ENCODE assay signal across 9 cellular contexts in the genomic region with DNA sequence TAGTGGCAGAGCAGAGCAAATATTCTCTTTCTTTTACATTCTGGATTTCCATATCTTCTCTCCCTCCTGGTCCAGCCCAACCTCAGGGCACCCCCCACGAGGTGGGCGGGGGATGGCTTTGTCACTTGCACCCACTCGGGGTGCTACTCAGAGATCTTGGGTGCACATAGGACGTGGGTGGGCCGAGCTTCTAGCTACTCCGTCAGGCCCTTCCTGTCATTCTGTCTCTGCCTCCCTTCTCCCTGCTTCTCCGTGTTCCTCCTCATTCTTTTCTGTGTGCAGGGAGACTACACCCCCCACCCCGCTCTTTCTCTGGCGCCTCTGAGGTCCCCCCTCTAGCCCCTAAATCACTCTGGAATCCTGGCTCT. TPM values are rescaled to one million over a fixed set of nuclear protein-coding genes. Genes with fewer than 3 reads are reported as not detected.
A peak's percentile ranks its signal among the peaks of the same experiment; 100 is the strongest.
DNase-seq lines count a peak whose midpoint lies in the region; ATAC-seq and TF ChIP-seq lines count a peak whose summit lies in the region.
"Had no signal": no experiment of that assay in that cellular context is flagged by ENCODE, and none has a peak within 500 bp of the region (broad histone marks: within the 10 kb centered on the region; RNA-seq: fewer than 3 reads in every experiment).

No MANE protein-coding gene starts in this region.

- DNase-seq in heart left ventricle = no peak
- DNase-seq in Right ventricle myocardium superior = no peak
- no peak for DNase-seq in colonic mucosa
- no peak for DNase-seq in vagina (ENCODE audit: extremely low spot score in 2 of 2)
- DNase-seq in activated CD8-positive, alpha-beta T cell treated with anti-CD3 and anti-CD28 coated beads for 36 hours = no peak
- DNase-seq in DMS53 (lab: John Stamatoyannopoulos, UW) = no peak

- H3K9me3 ChIP-seq in heart left ventricle = no peaks in the 10 kb centered on the region
- no peaks in the 10 kb centered on the region for H3K9me3 ChIP-seq in colonic mucosa
- no peaks in the 10 kb centered on the region for H3K9me3 ChIP-seq in muscle layer of colon (ENCODE audit: low read length)
- H3K9me3 ChIP-seq in vagina = no peaks in the 10 kb centered on the region

- POLR2A ChIA-PET in activated CD8-positive, alpha-beta T cell treated with anti-CD3 and anti-CD28 coated beads for 36 hours (lab: Charles Lee) = interaction anchor here (0.8 kb wide), 1 partner anchor 30 kb away, joined by 3 read pairs; no protein-coding TSS in a partner anchor

- H3K36me3 ChIP-seq in heart left ventricle (peaks cover 0 to 60% (median 27%) of the 10 kb centered on the region in 9 donors), colonic mucosa (no peaks in the 10 kb centered on the region), muscle layer of colon (ENCODE audit: insufficient read depth, low read length) (peaks cover 23% of the 10 kb centered on the region), vagina (peaks cover 3 to 18% of the 10 kb centered on the region in 2 donors)

- H3K4me1 ChIP-seq in heart left ventricle (peaks cover 8 to 61% (median 45%) of the 10 kb centered on the region in 12 donors), colonic mucosa (no peaks in the 10 kb centered on the region), muscle layer of colon (ENCODE audit: insufficient read depth, low read length) (peaks cover 38% of the 10 kb centered on the region), vagina (peaks cover 57% of the 10 kb centered on the region)

- TF ChIP-seq POLR2A in heart left ventricle (IDR thresholded peaks at IDR 0.05) = no peak
- no peak for TF ChIP-seq POLR2A in vagina (IDR thresholded peaks at IDR 0.05)

- H3K4me3 Mint-ChIP-seq in activated CD8-positive, alpha-beta T cell treated with anti-CD3 and anti-CD28 coated beads for 36 hours = no peak overlapping the region

- no peak overlapping the region for H3K9ac ChIP-seq in colonic mucosa (ENCODE audit: low read depth in 2 of 2, low read length in 2 of 2)
- H3K9ac ChIP-seq in muscle layer of colon (ENCODE audit: low read length) = no peak overlapping the region

- no peaks in the 10 kb centered on the region for H3K27me3 Mint-ChIP-seq in activated CD8-positive, alpha-beta T cell treated with anti-CD3 and anti-CD28 coated beads for 36 hours

- WGBS in heart left ventricle, 4 donors = 29 to 55% (median 43%) methylated on average over 9 of the region's 9 CpGs

- intact Hi-C loops in heart left ventricle (cut with DNase I) = no loop called here
- intact Hi-C loops in Right ventricle myocardium superior (cut with DNase I) = no loop called here
- intact Hi-C loops in colonic mucosa (cut with DNase I) = no loop called here
- intact Hi-C loops in vagina (cut with DNase I) = no loop called here
- intact Hi-C loops in activated CD8-positive, alpha-beta T cell treated with anti-CD3 and anti-CD28 coated beads for 36 hours (cut with micrococcal nuclease) = no loop called here

- peaks cover 4% of the 10 kb centered on the region for H3K36me3 Mint-ChIP-seq in activated CD8-positive, alpha-beta T cell treated with anti-CD3 and anti-CD28 coated beads for 36 hours (ENCODE audit: low read depth)

- H3K9me3 Mint-ChIP-seq in activated CD8-positive, alpha-beta T cell treated with anti-CD3 and anti-CD28 coated beads for 36 hours = no peaks in the 10 kb centered on the region
- H3K9me3 Mint-ChIP-seq: dendritic cell treated with granulocyte-macrophage colony-stimulating factor and Interleukin-4, amounts not matched to agents 40 ng/mL and 50 ng/mL, for 4 days had no signal

- H3K4me3 ChIP-seq in heart left ventricle (peak overlapping the region in 9 of 12 donors; percentile 10 to 45 (median 30)), colonic mucosa (no peak overlapping the region), muscle layer of colon (ENCODE audit: low read depth in 1 of 2, low read length in 2 of 2) (peak overlapping the region; percentile 24 to 45), vagina (peak overlapping the region; percentile 34 to 42)

- peaks cover 17% of the 10 kb centered on the region for H3K4me1 Mint-ChIP-seq in activated CD8-positive, alpha-beta T cell treated with anti-CD3 and anti-CD28 coated beads for 36 hours (ENCODE audit: low read depth)

- H3K27ac ChIP-seq in heart left ventricle (peak overlapping the region; percentile 65 to 92 (median 80)), colonic mucosa (peak overlapping the region; percentile 70), muscle layer of colon (ENCODE audit: low read depth, low read length) (peak overlapping the region; percentile 72), vagina (peak overlapping the region; percentile 94)

- peak in 2 of 4 donors; percentile 11 to 18 for ATAC-seq in heart left ventricle
- ATAC-seq in Right ventricle myocardium superior (ENCODE audit: poor library complexity) = no peak
- ATAC-seq in esophagus mucosa = no peak
- ATAC-seq in activated CD8-positive, alpha-beta T cell treated with anti-CD3 and anti-CD28 coated beads for 36 hours = no peak

- CTCF ChIA-PET in activated CD8-positive, alpha-beta T cell treated with anti-CD3 and anti-CD28 coated beads for 36 hours (lab: Charles Lee) = interaction anchor here (1.0 to 9.4 kb wide), 7 partner anchors 15 to 188 kb away, joined by 3 to 122 read pairs (median 4); a partner anchor contains a TSS

- H3K27me3 ChIP-seq in heart left ventricle (no peaks in the 10 kb centered on the region), colonic mucosa (no peaks in the 10 kb centered on the region), muscle layer of colon (ENCODE audit: control insufficient read depth in 1 of 2, insufficient read depth in 2 of 2, low read length in 2 of 2) (no peaks in the 10 kb centered on the region), vagina (no peaks in the 10 kb centered on the region)

- no peak for TF ChIP-seq CTCF in heart left ventricle (IDR thresholded peaks at IDR 0.05)
- no peak for TF ChIP-seq CTCF in colonic mucosa (IDR thresholded peaks at IDR 0.05)
- no peak for TF ChIP-seq CTCF in vagina (IDR thresholded peaks at IDR 0.05)
- TF ChIP-seq CTCF in activated CD8-positive, alpha-beta T cell treated with anti-CD3 and anti-CD28 coated beads for 36 hours (IDR thresholded peaks at IDR 0.05) = no peak

- no peak overlapping the region for H3K27ac Mint-ChIP-seq in activated CD8-positive, alpha-beta T cell treated with anti-CD3 and anti-CD28 coated beads for 36 hours
- H3K27ac Mint-ChIP-seq: dendritic cell treated with granulocyte-macrophage colony-stimulating factor and Interleukin-4, amounts not matched to agents 40 ng/mL and 50 ng/mL, for 4 days had no signal

RNA-seq across cellular contexts. Expression of a gene that starts 19.5 kb away (rescaled TPM):
- total RNA-seq in heart left ventricle = 1 to 10 TPM; 1.5 to 5.4 (median 3.0) TPM
- 1 to 10 TPM in 1 of 2 donors, under 1 TPM in 1; 0.72 to 5.4 TPM for polyA plus RNA-seq in heart left ventricle
- 3.0 TPM for total RNA-seq in Right ventricle myocardium superior
- under 1 TPM; 0.32 to 0.64 TPM for total RNA-seq in colonic mucosa
- 3.4 TPM for total RNA-seq in vagina
- 1.0 TPM for total RNA-seq in esophagus mucosa
- total RNA-seq in activated CD8-positive, alpha-beta T cell treated with anti-CD3 and anti-CD28 coated beads for 36 hours = not detected

RNA-seq across cellular contexts. Expression of a gene that starts 23.6 kb away (rescaled TPM):
- total RNA-seq in heart left ventricle (10 to 100 TPM in 1 of 9 donors, 1 to 10 TPM in 8; 1.7 to 10.4 (median 2.9) TPM), Right ventricle myocardium superior (3.0 TPM), colonic mucosa (under 1 TPM; 0.35 to 0.64 TPM), vagina (4.9 TPM), esophagus mucosa (1.1 TPM)
- polyA plus RNA-seq in heart left ventricle = 1 to 10 TPM in 1 of 2 donors, under 1 TPM in 1; 0.39 to 4.2 TPM
- not detected for total RNA-seq in activated CD8-positive, alpha-beta T cell treated with anti-CD3 and anti-CD28 coated beads for 36 hours

RNA-seq across cellular contexts. Expression of a gene that starts 32.7 kb away (rescaled TPM):
- total RNA-seq in heart left ventricle (10 to 100 TPM; 12.3 to 32.5 (median 18.4) TPM), Right ventricle myocardium superior (17.1 TPM), colonic mucosa (10 to 100 TPM; 13.1 to 22.2 TPM), vagina (78.3 TPM), esophagus mucosa (38.8 TPM)
- 10 to 100 TPM; 23.3 to 34.8 TPM for polyA plus RNA-seq in heart left ventricle
- not detected for total RNA-seq in activated CD8-positive, alpha-beta T cell treated with anti-CD3 and anti-CD28 coated beads for 36 hours

Comparison
In these comparisons a context has a peak if more than half of its experiments do, and no peak if none do; other contexts are left out.
1. RNA of a gene that starts 32.7 kb away (total RNA-seq): 78.3 TPM in vagina (single experiment), 38.8 TPM in esophagus mucosa (single experiment), 13.1 to 22.2 TPM in colonic mucosa, 12.3 to 32.5 TPM in heart left ventricle and 17.1 TPM in Right ventricle myocardium superior (single experiment); not detected in activated CD8-positive, alpha-beta T cell treated with anti-CD3 and anti-CD28 coated beads for 36 hours; every median in the first group is over 10 times any median in the second.
2. Peak in every context shown above with its lines, with median percentiles within 50 percentile points of each other: H3K27ac ChIP-seq.